19 cellular contexts compared by ENCODE assay signal in the genomic region with DNA sequence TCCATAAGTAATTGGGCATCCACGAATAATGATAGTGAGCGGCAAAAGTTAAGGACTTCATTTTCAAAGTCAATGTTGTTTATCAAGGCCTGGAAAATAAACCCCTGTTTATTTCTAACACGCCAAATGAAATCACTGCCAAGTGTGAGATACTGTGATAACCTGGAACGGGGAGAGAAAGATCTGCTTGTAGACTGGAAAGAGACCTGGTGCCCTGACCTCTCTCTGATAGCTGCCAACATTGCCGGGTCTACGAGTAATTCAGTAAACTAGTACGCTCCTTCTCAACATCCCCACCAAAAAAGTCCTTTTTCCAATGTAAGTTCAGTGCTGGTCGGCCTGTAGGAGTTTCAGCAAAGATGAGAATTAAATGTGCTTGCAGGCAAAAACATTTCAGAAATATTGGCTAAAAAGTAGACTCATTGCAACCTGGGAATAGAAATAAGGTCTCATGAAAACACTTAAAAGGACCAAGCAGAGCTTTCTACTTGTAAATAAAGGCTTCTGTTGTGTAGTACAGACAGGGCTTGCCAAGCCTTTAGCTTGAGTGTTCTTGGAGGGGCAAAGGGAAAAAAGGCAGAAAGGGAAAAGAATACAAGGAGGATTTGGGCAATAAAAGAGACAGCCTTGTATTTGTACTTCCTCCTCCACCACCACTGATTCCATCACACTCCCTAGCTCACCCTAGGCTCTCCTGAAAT. TPM values are rescaled to one million over a fixed set of nuclear protein-coding genes. Genes with fewer than 3 reads are reported as not detected.
DNase-seq lines count a peak whose midpoint lies in the region; ATAC-seq lines count a peak whose summit lies in the region.
"Had no signal": no experiment of that assay in that cellular context is flagged by ENCODE, and none has a peak within 500 bp of the region (broad histone marks: within the 10 kb centered on the region; RNA-seq: fewer than 3 reads in every experiment).

No MANE protein-coding gene starts in this region.

- peaks cover 2% of the 10 kb centered on the region for H3K36me3 ChIP-seq in urinary bladder (ENCODE audit: insufficient read depth)

- H3K27ac ChIP-seq in caudate nucleus (ENCODE audit: low read depth, low read length) (peak overlapping the region; percentile 79), urinary bladder (ENCODE audit: low read depth) (peak overlapping the region; percentile 52)
- H3K27ac ChIP-seq: GM23248 had no signal

- ATAC-seq in GM18868 (IDR thresholded peaks at IDR 0.05; ENCODE audit: unreplicated experiment), result no peak

- WGBS in urinary bladder, result 70% methylated on average over 8 of the region's 8 CpGs

- no peak overlapping the region for H3K4me3 ChIP-seq in urinary bladder (ENCODE audit: low read depth, low read length)
- H3K4me3 ChIP-seq: GM23248 had no signal

- peaks cover 3% of the 10 kb centered on the region for H3K4me1 ChIP-seq in urinary bladder (ENCODE audit: insufficient read depth)

- DNase-seq in caudate nucleus (lab: John Stamatoyannopoulos, UW) (no peak), medulla oblongata (ENCODE audit: extremely low spot score) (peak; percentile 53), pons (ENCODE audit: low spot score) (peak; percentile 46), MV-4-11 (lab: John Stamatoyannopoulos, UW) (no peak), KG1 (lab: John Stamatoyannopoulos, UW) (no peak), NCI-H446 (lab: John Stamatoyannopoulos, UW) (no peak)
- DNase-seq: C1 segment of cervical spinal cord; Calu3; CD4-positive, alpha-beta memory T cell; COR-L47; DMS53; DND-41; GM23248; H7; HCEC 1CT had no signal

RNA-seq across cellular contexts. Expression of gene PDE7B, which starts 43.9 kb away (rescaled TPM):
- 34.2 TPM for total RNA-seq in urinary bladder
- 9.3 TPM for polyA plus RNA-seq in urinary bladder
- total RNA-seq: A673, H1, H7 had no signal
- polyA plus RNA-seq: H1 had no signal

Comparison
In these comparisons a context has a peak if more than half of its experiments do, and no peak if none do; other contexts are left out.
1. DNase-seq: peak in medulla oblongata (single experiment) and pons (single experiment); none in caudate nucleus (0 of 61), MV-4-11 (single experiment), KG1 (single experiment) and NCI-H446 (0 of 2).